ENCODE assay signal across 8 cellular contexts in genomic region chr14:54901380-54902142, GRCh38. TPM values are rescaled to one million over a fixed set of nuclear protein-coding genes. Genes with fewer than 3 reads are reported as not detected.
DNase-seq lines count a peak whose midpoint lies in the region; TF ChIP-seq lines count a peak whose summit lies in the region.

No MANE protein-coding gene starts in this region.

- peaks cover 42% of the 10 kb centered on the region for H3K27me3 ChIP-seq in neural progenitor cell

- no peaks in the 10 kb centered on the region for H3K9me3 Mint-ChIP-seq in T-helper 1 cell treated with Interleukin-12 subunit alpha and Interleukin-12 subunit beta and Interleukin-4 antibody, amounts not matched to agents 30 μg/mL and 1 μg/mL, for 36 hours
- H3K9me3 Mint-ChIP-seq in neural progenitor cell: no peaks in the 10 kb centered on the region

- peak overlapping the region; percentile 86 for H3K4me2 ChIP-seq in neural progenitor cell

- no peaks in the 10 kb centered on the region for H3K27me3 Mint-ChIP-seq in T-helper 1 cell treated with Interleukin-12 subunit alpha and Interleukin-12 subunit beta and Interleukin-4 antibody, amounts not matched to agents 30 μg/mL and 1 μg/mL, for 36 hours (ENCODE audit: low read depth)
- peaks cover 26% of the 10 kb centered on the region for H3K27me3 Mint-ChIP-seq in neural progenitor cell (ENCODE audit: insufficient read depth, low read depth)

- no peaks in the 10 kb centered on the region for H3K79me2 ChIP-seq in neural progenitor cell (ENCODE audit: low read depth)

- H3K36me3 Mint-ChIP-seq in T-helper 1 cell treated with Interleukin-12 subunit alpha and Interleukin-12 subunit beta and Interleukin-4 antibody, amounts not matched to agents 30 μg/mL and 1 μg/mL, for 36 hours (ENCODE audit: low read depth): peaks cover 11% of the 10 kb centered on the region
- no peaks in the 10 kb centered on the region for H3K36me3 Mint-ChIP-seq in neural progenitor cell

- peaks cover 8% of the 10 kb centered on the region for H4K20me1 ChIP-seq in neural progenitor cell (ENCODE audit: low read depth)

- no peaks in the 10 kb centered on the region for H3K9me3 ChIP-seq in neural progenitor cell (ENCODE audit: low read depth)

- H3K27ac ChIP-seq in epithelial cell of prostate: peak overlapping the region; percentile 64
- H3K27ac ChIP-seq in neural progenitor cell: no peak overlapping the region

- H3K36me3 ChIP-seq in neural progenitor cell: no peaks in the 10 kb centered on the region

- peaks cover 6% of the 10 kb centered on the region for H3K4me1 ChIP-seq in neural progenitor cell

- peak; percentile 5 for DNase-seq in activated gamma-delta T cell treated with Interleukin-2 at 50 U/mL for 16 hours
- no peak for DNase-seq in activated gamma-delta T cell (lab: John Stamatoyannopoulos, UW)
- DNase-seq in epithelial cell of prostate (ENCODE audit: low read depth, low spot score): no peak
- peak; percentile 40 for DNase-seq in neural progenitor cell (ENCODE audit: low spot score)
- no peak for DNase-seq in NCI-H1436 treated with DMSO at 0.1 percent for 48 hours (lab: John Stamatoyannopoulos, UW)
- DNase-seq in NCI-H510A treated with DMSO at 0.1 percent for 48 hours (lab: John Stamatoyannopoulos, UW): no peak
- no peak for DNase-seq in SKM-1 treated with dmso at 0.1 percent for 144 hours (lab: John Stamatoyannopoulos, UW; ENCODE audit: unreplicated experiment)

- no peak overlapping the region for H3K9ac ChIP-seq in neural progenitor cell

- H3K4me3 ChIP-seq in neural progenitor cell: peak overlapping the region; percentile 72

- TF ChIP-seq CTCF in neural progenitor cell (IDR thresholded peaks at IDR 0.05): no peak

- H3K4me1 Mint-ChIP-seq in T-helper 1 cell treated with Interleukin-12 subunit alpha and Interleukin-12 subunit beta and Interleukin-4 antibody, amounts not matched to agents 30 μg/mL and 1 μg/mL, for 36 hours (ENCODE audit: low read depth): peaks cover 25% of the 10 kb centered on the region
- peaks cover 4% of the 10 kb centered on the region for H3K4me1 Mint-ChIP-seq in neural progenitor cell

- peak overlapping the region; percentile 87 for H3K4me3 Mint-ChIP-seq in T-helper 1 cell treated with Interleukin-12 subunit alpha and Interleukin-12 subunit beta and Interleukin-4 antibody, amounts not matched to agents 30 μg/mL and 1 μg/mL, for 36 hours
- H3K4me3 Mint-ChIP-seq in neural progenitor cell: peak overlapping the region; percentile 85

- peak overlapping the region; percentile 83 for H3K27ac Mint-ChIP-seq in T-helper 1 cell treated with Interleukin-12 subunit alpha and Interleukin-12 subunit beta and Interleukin-4 antibody, amounts not matched to agents 30 μg/mL and 1 μg/mL, for 36 hours
- no peak overlapping the region for H3K27ac Mint-ChIP-seq in neural progenitor cell

- H3F3A ChIP-seq in neural progenitor cell (ENCODE audit: low read depth): peaks cover 8% of the 10 kb centered on the region

- peak overlapping the region; percentile 96 for H2AFZ ChIP-seq in neural progenitor cell (replicated peaks)

RNA-seq across cellular contexts. Expression of gene GCH1, which starts 1.1 kb away (rescaled TPM):
- 6.4 and 9.0 TPM in 2 replicates for total RNA-seq in neural progenitor cell (ENCODE audit: low replicate concordance)

Comparison
In these comparisons a context has a peak if more than half of its experiments do, and no peak if none do; other contexts are left out.
1. DNase-seq: peak in activated gamma-delta T cell treated with Interleukin-2 at 50 U/mL for 16 hours (single experiment) and neural progenitor cell (single experiment); none in activated gamma-delta T cell (single experiment), epithelial cell of prostate (single experiment), NCI-H1436 treated with DMSO at 0.1 percent for 48 hours (single experiment), NCI-H510A treated with DMSO at 0.1 percent for 48 hours (single experiment) and SKM-1 treated with dmso at 0.1 percent for 144 hours (single experiment).